In the genomic region with DNA sequence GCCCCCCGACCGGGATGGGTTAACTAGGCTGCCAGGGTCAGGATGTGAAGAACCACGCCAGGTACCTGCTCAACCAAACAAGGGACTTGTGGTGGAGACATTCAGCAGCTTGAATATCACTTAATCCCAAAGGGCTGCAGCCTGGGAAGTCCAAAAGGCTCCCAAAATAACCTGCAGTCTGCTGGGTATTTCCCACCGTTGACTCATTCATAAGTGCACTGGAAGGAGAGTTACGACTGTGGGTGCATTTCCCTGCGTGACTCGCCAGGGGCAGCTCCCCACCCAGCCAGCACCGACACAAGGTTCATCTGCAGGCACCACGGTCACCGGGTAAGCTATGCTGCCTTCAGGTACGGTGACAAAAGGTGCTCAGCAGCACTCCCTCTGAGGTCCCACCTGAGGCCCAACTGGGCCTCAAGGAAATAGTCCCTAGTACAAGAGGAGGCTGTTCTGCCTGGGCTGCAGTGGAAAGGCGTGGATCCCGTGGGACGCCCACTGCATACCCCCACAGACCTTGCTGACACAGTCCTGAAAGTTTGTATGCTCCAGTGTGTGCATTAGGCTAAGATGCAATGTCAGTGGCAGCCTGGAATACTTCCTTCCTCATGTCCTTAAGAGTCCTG, we compare ENCODE assay signal across 8 cellular contexts.
DNase-seq lines count a peak whose midpoint lies in the region; ATAC-seq, FAIRE-seq and TF ChIP-seq lines count a peak whose summit lies in the region.

No MANE protein-coding gene starts in this region.

- 67% methylated on average over 14 of the region's 14 CpGs for WGBS in mesenchymal stem cell

- peaks cover 19% of the 10 kb centered on the region for H3K4me1 ChIP-seq in mesenchymal stem cell (ENCODE audit: control insufficient read depth, insufficient read depth, low read depth, low read length)
- H3K4me1 ChIP-seq in Peyer's patch: no peaks in the 10 kb centered on the region

- H3K27ac ChIP-seq in VCaP (peak overlapping the region; percentile 15; the same call in 1 of the 2 replicates), mesenchymal stem cell (ENCODE audit: low read length, poor library complexity, severe bottlenecking) (no peak overlapping the region), Peyer's patch (no peak overlapping the region)

- TF ChIP-seq CTCF in VCaP (conservative IDR thresholded peaks at IDR 0.05) (no peak), Peyer's patch (IDR thresholded peaks at IDR 0.05) (peak in 1 of 6 experiments; percentile 7)

- peaks cover 23% of the 10 kb centered on the region for H3K79me1 ChIP-seq in mesenchymal stem cell (replicated peaks; ENCODE audit: low read length, poor library complexity, severe bottlenecking)

- peak; percentile 62 for ATAC-seq in HG02623 (IDR thresholded peaks at IDR 0.05; ENCODE audit: unreplicated experiment)

- no peak overlapping the region for H3K18ac ChIP-seq in mesenchymal stem cell (ENCODE audit: low read depth in 1 of 2, low read length in 2 of 2)

- no peak overlapping the region for H3K4ac ChIP-seq in mesenchymal stem cell (ENCODE audit: low read depth in 1 of 2, low read length in 2 of 2)

- no peak overlapping the region for H3K4me2 ChIP-seq in mesenchymal stem cell (ENCODE audit: low read length, poor library complexity, severe bottlenecking)

- FAIRE-seq in GM18507 (lab: Jason Lieb, UNC): peak; percentile 72

- no peak overlapping the region for H3K9ac ChIP-seq in mesenchymal stem cell (ENCODE audit: low read length)

- no peak overlapping the region for H3K14ac ChIP-seq in mesenchymal stem cell (ENCODE audit: low read length in 2 of 2)

- H2BK12ac ChIP-seq in mesenchymal stem cell (ENCODE audit: low read length in 2 of 2): no peak overlapping the region

- no peak overlapping the region for H2BK15ac ChIP-seq in mesenchymal stem cell (ENCODE audit: low read depth, poor library complexity, severe bottlenecking)

- DNase-seq in GM18507 (ENCODE audit: extremely low spot score, insufficient read length, low read depth): peak; percentile 29
- peak; percentile 69 for DNase-seq in mesenchymal stem cell
- DNase-seq in NK-92 (lab: John Stamatoyannopoulos, UW; ENCODE audit: unreplicated experiment): no peak
- no peak for DNase-seq in Peyer's patch
- no peak for DNase-seq in NCI-H2171 (lab: John Stamatoyannopoulos, UW)
- no peak for DNase-seq in NCI-H2107 (lab: John Stamatoyannopoulos, UW)

- H3K9me3 ChIP-seq in mesenchymal stem cell (ENCODE audit: control insufficient read depth, low read length): no peaks in the 10 kb centered on the region
- H3K9me3 ChIP-seq in Peyer's patch: no peaks in the 10 kb centered on the region

- no peaks in the 10 kb centered on the region for H3K27me3 ChIP-seq in mesenchymal stem cell (ENCODE audit: control insufficient read depth in 1 of 2, insufficient read depth in 1 of 2, low read length in 2 of 2)
- H3K27me3 ChIP-seq in Peyer's patch: no peaks in the 10 kb centered on the region

- TF ChIP-seq POLR2A in Peyer's patch (IDR thresholded peaks at IDR 0.05): no peak

- no peak overlapping the region for H2AK5ac ChIP-seq in mesenchymal stem cell (ENCODE audit: low read length, severe bottlenecking)

- H4K91ac ChIP-seq in mesenchymal stem cell (ENCODE audit: low read length): no peak overlapping the region

- no peak overlapping the region for H2BK5ac ChIP-seq in mesenchymal stem cell (ENCODE audit: low read depth, low read length, poor library complexity, severe bottlenecking)

- H3K4me3 ChIP-seq in mesenchymal stem cell (ENCODE audit: insufficient read depth in 1 of 2, low read depth in 1 of 2, low read length in 2 of 2) (no peak overlapping the region), Peyer's patch (no peak overlapping the region)

- no peak overlapping the region for H2BK120ac ChIP-seq in mesenchymal stem cell (ENCODE audit: low read depth, low read length)

- no peak overlapping the region for H2AFZ ChIP-seq in mesenchymal stem cell (ENCODE audit: low read depth, low read length)

- H3K36me3 ChIP-seq in mesenchymal stem cell (ENCODE audit: control insufficient read depth in 1 of 2, insufficient read depth in 2 of 2, low read depth in 1 of 2, low read length in 2 of 2) (peaks cover 46 to 71% of the 10 kb centered on the region in 2 experiments), Peyer's patch (peaks cover 0 to 25% (median 0%) of the 10 kb centered on the region in 3 donors)

- H4K8ac ChIP-seq in mesenchymal stem cell (ENCODE audit: low read length): no peak overlapping the region

- no peak overlapping the region for H3K23ac ChIP-seq in mesenchymal stem cell (ENCODE audit: low read length in 2 of 2)

Comparison
In these comparisons a context has a peak if more than half of its experiments do, and no peak if none do; other contexts are left out.
1. DNase-seq: peak in GM18507 (single experiment) and mesenchymal stem cell (single experiment); none in NK-92 (single experiment), Peyer's patch (0 of 3), NCI-H2171 (single experiment) and NCI-H2107 (single experiment).